2 cellular contexts compared by ENCODE assay signal in genomic region chr2:17915811-17916523, GRCh38.
TF ChIP-seq lines count a peak whose summit lies in the region.

No MANE protein-coding gene starts in this region.

TF ChIP-seq in liver, 16 proteins besides CTCF, POLR2A, EP300 and RAD21 (continued from another document):
- no peak for TF ChIP-seq ZBTB33 (IDR thresholded peaks at IDR 0.05)

TF ChIP-seq in HepG2, 621 proteins besides CTCF, POLR2A, EP300 and RAD21:
- TF ChIP-seq ZNF513 (CRISPR knock-in tag; conservative IDR thresholded peaks at IDR 0.05) (no peak), ZBTB39 (CRISPR knock-in tag; IDR thresholded peaks at IDR 0.05) (no peak), ZGPAT (CRISPR knock-in tag; IDR thresholded peaks at IDR 0.05) (no peak)
